21 cellular contexts compared by ENCODE assay signal in the genomic region with DNA sequence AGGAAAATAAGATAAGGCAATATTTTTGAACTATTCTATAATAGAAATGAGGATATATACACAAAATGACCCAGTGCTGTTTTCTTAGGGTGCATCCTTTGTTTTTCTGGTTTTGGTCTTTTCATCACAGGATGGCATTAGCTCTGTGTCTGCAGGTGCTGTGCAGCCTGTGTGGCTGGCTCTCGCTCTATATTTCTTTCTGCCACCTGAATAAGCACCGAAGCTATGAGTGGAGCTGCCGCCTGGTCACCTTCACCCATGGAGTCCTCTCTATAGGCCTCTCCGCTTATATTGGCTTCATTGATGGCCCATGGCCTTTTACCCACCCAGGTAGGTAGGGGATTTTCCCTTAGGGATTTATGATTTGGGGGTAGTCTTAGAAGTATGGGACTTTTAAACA. TPM values are rescaled to one million over a fixed set of nuclear protein-coding genes. Genes with fewer than 3 reads are reported as not detected.
DNase-seq lines count a peak whose midpoint lies in the region; ATAC-seq and TF ChIP-seq lines count a peak whose summit lies in the region.
"Had no signal": no experiment of that assay in that cellular context is flagged by ENCODE, and none has a peak within 500 bp of the region (broad histone marks: within the 10 kb centered on the region; RNA-seq: fewer than 3 reads in every experiment).

No MANE protein-coding gene starts in this region.

- H3K27me3 ChIP-seq in heart right ventricle, result peaks cover 0 to 86% (median 0%) of the 10 kb centered on the region in 7 donors
- no peaks in the 10 kb centered on the region for H3K27me3 ChIP-seq in mesenchymal stem cell (ENCODE audit: control insufficient read depth in 1 of 2, insufficient read depth in 1 of 2, low read length in 2 of 2)
- H3K27me3 ChIP-seq: pancreas, suprapubic skin had no signal

- peak overlapping the region; percentile 33 for H3K4me3 Mint-ChIP-seq in type B pancreatic cell
- no peak overlapping the region for H3K4me3 Mint-ChIP-seq in T-cell

- 73 to 83% methylated on average over 4 of the region's 4 CpGs for WGBS in heart right ventricle, 2 donors
- WGBS in mesenchymal stem cell, result 92% methylated on average over 3 of the region's 4 CpGs

- H3K79me1 ChIP-seq in mesenchymal stem cell (replicated peaks; ENCODE audit: low read length, poor library complexity, severe bottlenecking), result peaks cover 5% of the 10 kb centered on the region

- H3K4me1 Mint-ChIP-seq in type B pancreatic cell (ENCODE audit: unreplicated experiment), result peaks cover 23% of the 10 kb centered on the region
- H3K4me1 Mint-ChIP-seq in T-cell, result peaks cover 21 to 25% (median 22%) of the 10 kb centered on the region in 3 donors

- no peak overlapping the region for H3K4me2 ChIP-seq in mesenchymal stem cell (ENCODE audit: low read length, poor library complexity, severe bottlenecking)
- H3K4me2 ChIP-seq: PC-9 had no signal

- H3K4me1 ChIP-seq in heart right ventricle (peaks cover 13 to 58% (median 42%) of the 10 kb centered on the region in 9 donors), mesenchymal stem cell (ENCODE audit: control insufficient read depth, insufficient read depth, low read depth, low read length) (peaks cover 7% of the 10 kb centered on the region)

- no peak overlapping the region for H3K18ac ChIP-seq in mesenchymal stem cell (ENCODE audit: low read depth in 1 of 2, low read length in 2 of 2)

- H3K9me3 Mint-ChIP-seq in type B pancreatic cell (no peaks in the 10 kb centered on the region), T-cell (no peaks in the 10 kb centered on the region)
- H3K9me3 Mint-ChIP-seq: CD4-positive, alpha-beta T cell had no signal

- intact Hi-C loops in heart right ventricle (cut with DNase I), result loop anchor here in 1 of 10 donors (10.0 kb wide), 1 partner anchor 357 kb away; no protein-coding TSS in a partner anchor
- intact Hi-C loops in Right ventricle myocardium inferior (cut with DNase I), result no loop called here

- H2AFZ ChIP-seq in mesenchymal stem cell (ENCODE audit: low read depth, low read length), result no peak overlapping the region
- H2AFZ ChIP-seq: PC-9 had no signal

- H3K36me3 ChIP-seq in heart right ventricle (peaks cover 0 to 23% (median 7%) of the 10 kb centered on the region in 9 donors), mesenchymal stem cell (ENCODE audit: control insufficient read depth in 1 of 2, insufficient read depth in 2 of 2, low read depth in 1 of 2, low read length in 2 of 2) (peaks cover 9 to 31% of the 10 kb centered on the region in 2 experiments)
- H3K36me3 ChIP-seq: pancreas had no signal

- H2BK15ac ChIP-seq in mesenchymal stem cell (ENCODE audit: low read depth, poor library complexity, severe bottlenecking), result no peak overlapping the region

- DNase-seq in heart right ventricle, result no peak
- no peak for DNase-seq in Right ventricle myocardium inferior (ENCODE audit: missing footprints)
- DNase-seq in mesenchymal stem cell, result no peak
- DNase-seq in type B pancreatic cell (ENCODE audit: extremely low spot score, unreplicated experiment), result no peak
- DNase-seq in NCI-H1105 (lab: John Stamatoyannopoulos, UW), result no peak
- DNase-seq in T-cell, result no peak
- no peak for DNase-seq in NCI-H510A treated with DMSO at 0.1 percent for 48 hours (lab: John Stamatoyannopoulos, UW)
- DNase-seq: activated CD4-positive, alpha-beta T cell treated with anti-CD3 and anti-CD28 coated beads for 48 hours; activated CD8-positive, alpha-beta memory T cell treated with anti-CD3 and anti-CD28 coated beads, Interleukin-2, amount 50 U/mL, for 4 hours; CD4-positive, alpha-beta T cell; cortex of kidney; DMS153; Karpas-422; NCI-H1105 treated with DMSO at 0.1 percent for 48 hours; NCI-H526; pancreas had no signal

- H3K36me3 Mint-ChIP-seq in type B pancreatic cell, result peaks cover 9% of the 10 kb centered on the region
- no peaks in the 10 kb centered on the region for H3K36me3 Mint-ChIP-seq in T-cell

- POLR2A ChIA-PET in T-cell (lab: Charles Lee), result no interaction called here

- H3K4ac ChIP-seq in mesenchymal stem cell (ENCODE audit: low read depth in 1 of 2, low read length in 2 of 2), result no peak overlapping the region

- H3K9me3 ChIP-seq in heart right ventricle (no peaks in the 10 kb centered on the region), mesenchymal stem cell (ENCODE audit: control insufficient read depth, low read length) (no peaks in the 10 kb centered on the region)
- H3K9me3 ChIP-seq: pancreas, suprapubic skin had no signal

- no peak for TF ChIP-seq CTCF in heart right ventricle (IDR thresholded peaks at IDR 0.05)
- no peak for TF ChIP-seq CTCF in type B pancreatic cell (conservative IDR thresholded peaks at IDR 0.05)

- H3K4me3 ChIP-seq in heart right ventricle (peak overlapping the region in 3 of 10 donors; percentile 6 to 15 (median 13)), mesenchymal stem cell (ENCODE audit: insufficient read depth in 1 of 2, low read depth in 1 of 2, low read length in 2 of 2) (peak overlapping the region in 1 of 2 experiments; percentile 81)
- H3K4me3 ChIP-seq: pancreas, PC-9, SK-N-MC, skin epidermis, suprapubic skin had no signal

- no peak for ATAC-seq in heart right ventricle
- ATAC-seq in Right ventricle myocardium inferior, result no peak
- no peak for ATAC-seq in T-cell (replicated peaks in 1 of 4)

- no peak overlapping the region for H3K27ac Mint-ChIP-seq in type B pancreatic cell
- no peak overlapping the region for H3K27ac Mint-ChIP-seq in T-cell
- H3K27ac Mint-ChIP-seq: CD4-positive, alpha-beta T cell had no signal

- no peak overlapping the region for H2BK5ac ChIP-seq in mesenchymal stem cell (ENCODE audit: low read depth, low read length, poor library complexity, severe bottlenecking)

- CTCF ChIA-PET in T-cell (lab: Charles Lee), result interaction anchor here in 1 of 2 donors (1.0 kb wide), 1 partner anchor 8 kb away, joined by 4 read pairs; no protein-coding TSS in a partner anchor

- H2BK12ac ChIP-seq in mesenchymal stem cell (ENCODE audit: low read length in 2 of 2), result no peak overlapping the region

- peaks cover 10% of the 10 kb centered on the region for H3K27me3 Mint-ChIP-seq in type B pancreatic cell
- peaks cover 60% of the 10 kb centered on the region in 2 donors for H3K27me3 Mint-ChIP-seq in T-cell

- peak overlapping the region; percentile 94 for H3K9ac ChIP-seq in mesenchymal stem cell (ENCODE audit: low read length)

- H4K8ac ChIP-seq in mesenchymal stem cell (ENCODE audit: low read length), result no peak overlapping the region

- H2AK5ac ChIP-seq in mesenchymal stem cell (ENCODE audit: low read length, severe bottlenecking), result no peak overlapping the region

- H3K14ac ChIP-seq in mesenchymal stem cell (ENCODE audit: low read length in 2 of 2), result no peak overlapping the region

- no peak overlapping the region for H2BK120ac ChIP-seq in mesenchymal stem cell (ENCODE audit: low read depth, low read length)

- H4K91ac ChIP-seq in mesenchymal stem cell (ENCODE audit: low read length), result no peak overlapping the region

- no peak overlapping the region for H3K23ac ChIP-seq in mesenchymal stem cell (ENCODE audit: low read length in 2 of 2)

- peak overlapping the region in 8 of 10 donors; percentile 19 to 99 (median 95) for H3K27ac ChIP-seq in heart right ventricle
- H3K27ac ChIP-seq in angular gyrus (ENCODE audit: low read depth, low read length), result peak overlapping the region; percentile 22
- H3K27ac ChIP-seq in mesenchymal stem cell (ENCODE audit: low read length, poor library complexity, severe bottlenecking), result no peak overlapping the region
- H3K27ac ChIP-seq: PC-9, SK-N-MC, skin epidermis, suprapubic skin had no signal

RNA-seq across cellular contexts. Expression of a gene that starts 2.2 kb away (rescaled TPM):
- total RNA-seq in heart right ventricle (10 to 100 TPM in 5 of 10 donors, 1 to 10 TPM in 5; 7.4 to 14.5 (median 10.7) TPM), Right ventricle myocardium inferior (8.4 TPM), type B pancreatic cell (ENCODE audit: low replicate concordance) (3.3 and 11.6 TPM in 2 replicates), T-cell (under 1 TPM in 3 of 5 donors, not detected in 2; 0.39 to 0.73 (median 0.61) TPM)
- polyA plus RNA-seq in heart right ventricle, result 10 to 100 TPM in 1 of 2 donors, 1 to 10 TPM in 1; 4.1 to 12.4 TPM
- 8.5 TPM for polyA plus RNA-seq in mesenchymal stem cell (2013, experiment 1 of 2)
- 7.9 TPM for polyA plus RNA-seq in mesenchymal stem cell (2013, experiment 2 of 2)
- total RNA-seq: CD4-positive, alpha-beta T cell had no signal

RNA-seq across cellular contexts. Expression of a gene that starts 8.9 kb away (rescaled TPM):
- total RNA-seq in heart right ventricle, result 100 to 1,000 TPM in 7 of 10 donors, 10 to 100 TPM in 3; 77.7 to 155 (median 115) TPM
- polyA plus RNA-seq in heart right ventricle, result 10 to 100 TPM; 20.0 to 25.0 TPM
- 81.7 TPM for total RNA-seq in Right ventricle myocardium inferior
- 45.2 TPM for polyA plus RNA-seq in mesenchymal stem cell (2013, experiment 1 of 2)
- 44.4 TPM for polyA plus RNA-seq in mesenchymal stem cell (2013, experiment 2 of 2)
- total RNA-seq in type B pancreatic cell (ENCODE audit: low replicate concordance), result 73.8 and 85.7 TPM in 2 replicates
- total RNA-seq in T-cell, result 10 to 100 TPM in 2 of 5 donors, 1 to 10 TPM in 3; 4.8 to 12.8 (median 8.0) TPM
